ENCODE assay signal across 8 cellular contexts in the genomic region with DNA sequence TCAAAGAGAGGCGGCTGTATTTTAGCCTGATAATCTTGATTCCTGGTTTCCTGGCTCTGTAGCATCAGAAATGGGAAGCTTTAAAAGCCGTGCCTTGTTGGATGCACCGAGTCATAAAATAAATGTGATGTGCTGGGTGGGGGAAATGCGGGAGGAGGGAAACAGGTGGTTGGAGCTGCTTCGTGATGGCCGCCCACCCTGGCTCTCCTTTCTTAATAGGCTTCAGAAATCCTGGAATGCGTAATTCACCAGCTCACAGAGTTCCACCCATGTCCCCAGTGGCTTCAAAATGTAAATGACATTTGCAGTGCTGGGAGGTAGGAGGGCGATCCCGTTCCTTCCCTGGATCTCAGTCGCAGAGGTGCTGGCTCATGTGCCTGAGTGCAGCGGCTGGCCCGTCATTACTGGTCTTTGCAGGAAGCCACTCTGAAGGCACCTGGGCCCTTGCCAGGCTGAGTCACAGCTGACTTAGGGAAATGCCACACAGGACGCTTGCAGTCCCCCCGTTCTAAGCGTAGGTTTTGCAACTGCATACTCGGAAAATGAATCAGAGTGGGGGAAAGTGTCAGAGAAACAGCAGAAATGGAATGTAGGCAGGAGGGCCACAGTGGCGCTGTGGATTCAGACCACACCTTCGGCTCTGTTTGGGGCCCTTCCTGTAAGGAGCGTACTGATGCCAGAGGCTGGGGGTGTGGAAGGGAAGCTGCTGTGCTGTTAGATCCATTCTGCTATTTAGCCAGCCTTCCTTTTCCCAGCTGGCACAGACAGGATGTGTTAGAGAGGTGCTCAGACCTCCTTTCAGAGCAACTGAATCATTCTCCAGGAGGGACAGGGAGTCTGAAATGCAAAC. TPM values are rescaled to one million over a fixed set of nuclear protein-coding genes. Genes with fewer than 3 reads are reported as not detected.
DNase-seq lines count a peak whose midpoint lies in the region; FAIRE-seq and TF ChIP-seq lines count a peak whose summit lies in the region.

No MANE protein-coding gene starts in this region.

- H3K9me3 ChIP-seq in kidney (ENCODE audit: control insufficient read depth in 1 of 2, low read length in 2 of 2) = no peaks in the 10 kb centered on the region

- H3K27ac ChIP-seq in kidney (ENCODE audit: low read depth in 2 of 2, low read length in 2 of 2) = peak overlapping the region; percentile 64 to 86

- no peak for FAIRE-seq in kidney (lab: Jason Lieb, UNC)

- H3K4me3 ChIP-seq in kidney (ENCODE audit: low read length in 2 of 2) = peak overlapping the region; percentile 23 to 42

- peak; percentile 4 for TF ChIP-seq CTCF in MCF 10A (IDR thresholded peaks at IDR 0.05; ENCODE audit: unreplicated experiment)
- TF ChIP-seq CTCF in kidney (IDR thresholded peaks at IDR 0.05; ENCODE audit: borderline replicate concordance, extremely low read depth, insufficient read depth) = peak; percentile 7

- in situ Hi-C loops in G401 (cut with HindIII; ENCODE audit: low sequenced_read_pairs) = no loop called here

- H3K4me3 Mint-ChIP-seq in MCF 10A (ENCODE audit: unreplicated experiment) = peak overlapping the region; percentile 61

- H3K36me3 Mint-ChIP-seq in MCF 10A (ENCODE audit: insufficient read depth, unreplicated experiment) = peaks cover 6% of the 10 kb centered on the region

- H3K9ac ChIP-seq in kidney (ENCODE audit: low read length in 2 of 2) = peak overlapping the region in 1 of 2 donors; percentile 15

- H3K4me1 ChIP-seq in kidney (ENCODE audit: control insufficient read depth in 1 of 2, insufficient read depth in 1 of 2, low read depth in 1 of 2, low read length in 2 of 2) = peaks cover 32 to 35% of the 10 kb centered on the region in 2 donors

- H3K9me3 Mint-ChIP-seq in MCF 10A (ENCODE audit: unreplicated experiment) = no peaks in the 10 kb centered on the region

- intact Hi-C loops in MCF 10A (cut with micrococcal nuclease) = loop anchor here (2.0 to 5.0 kb wide), 4 partner anchors 36 to 208 kb away; no protein-coding TSS in a partner anchor
- intact Hi-C loops in kidney (cut with DNase I) = no loop called here

- H3K4me1 Mint-ChIP-seq in MCF 10A (ENCODE audit: insufficient read depth, unreplicated experiment) = peaks cover 67% of the 10 kb centered on the region

- H3K27ac Mint-ChIP-seq in MCF 10A (ENCODE audit: low read depth, unreplicated experiment) = peak overlapping the region; percentile 65

- CTCF ChIA-PET in MCF 10A (lab: Yijun Ruan, JAX) = interaction anchor here (0.6 to 5.0 kb wide), 18 partner anchors 10 to 481 kb away, joined by 3 to 49 read pairs (median 5); no protein-coding TSS in a partner anchor

- DNase-seq in G401 (ENCODE audit: low spot score) = peak; percentile 64
- peak; percentile 98 for DNase-seq in HCEC 1CT
- peak; percentile 97 for DNase-seq in NCI-H1092 treated with DMSO at 0.1 percent for 48 hours (lab: John Stamatoyannopoulos, UW)
- peak; percentile 67 for DNase-seq in UCSD-AML1 (lab: John Stamatoyannopoulos, UW; ENCODE audit: unreplicated experiment)
- DNase-seq in MCF 10A (ENCODE audit: unreplicated experiment) = peak; percentile 100
- DNase-seq in kidney = peak; percentile 99
- DNase-seq in stimulated activated CD4-positive, alpha-beta T cell treated with anti-CD3 and anti-CD28 coated beads, Interleukin-15, amount 100 ng/mL, for 48 hours (ENCODE audit: low read depth in 2 of 2) = peak; percentile 83 to 85
- no peak for DNase-seq in NCI-H524 treated with DMSO at 0.1 percent for 48 hours (lab: John Stamatoyannopoulos, UW)

- POLR2A ChIA-PET in MCF 10A (lab: Yijun Ruan, JAX) = interaction anchor here (0.6 to 8.0 kb wide), 29 partner anchors 11 to 1158 kb away, joined by 3 to 162 read pairs (median 4); a partner anchor contains a TSS

- no peaks in the 10 kb centered on the region for H3K27me3 Mint-ChIP-seq in MCF 10A (ENCODE audit: insufficient read depth, unreplicated experiment)

- no TSS peak for BruUV-seq in MCF 10A (replicated peaks; lab: Mats Ljungman, UMichigan)

- H3K36me3 ChIP-seq in kidney (ENCODE audit: control insufficient read depth in 1 of 2, insufficient read depth in 2 of 2, low read length in 2 of 2) = no peaks in the 10 kb centered on the region

RNA-seq across cellular contexts. Expression of a gene that starts 37.6 kb away (rescaled TPM):
- total RNA-seq in G401 (2014; rRNA removed; shearing (Covaris generic)) = 36.7 and 42.8 TPM in 2 replicates
- 104 and 114 TPM in 2 replicates for total RNA-seq in MCF 10A (2022)
- 59.2 TPM for total RNA-seq in kidney
- polyA plus RNA-seq in kidney (ENCODE audit: insufficient read depth, low read depth, low replicate concordance) = 20.2 TPM
